In the genomic region with DNA sequence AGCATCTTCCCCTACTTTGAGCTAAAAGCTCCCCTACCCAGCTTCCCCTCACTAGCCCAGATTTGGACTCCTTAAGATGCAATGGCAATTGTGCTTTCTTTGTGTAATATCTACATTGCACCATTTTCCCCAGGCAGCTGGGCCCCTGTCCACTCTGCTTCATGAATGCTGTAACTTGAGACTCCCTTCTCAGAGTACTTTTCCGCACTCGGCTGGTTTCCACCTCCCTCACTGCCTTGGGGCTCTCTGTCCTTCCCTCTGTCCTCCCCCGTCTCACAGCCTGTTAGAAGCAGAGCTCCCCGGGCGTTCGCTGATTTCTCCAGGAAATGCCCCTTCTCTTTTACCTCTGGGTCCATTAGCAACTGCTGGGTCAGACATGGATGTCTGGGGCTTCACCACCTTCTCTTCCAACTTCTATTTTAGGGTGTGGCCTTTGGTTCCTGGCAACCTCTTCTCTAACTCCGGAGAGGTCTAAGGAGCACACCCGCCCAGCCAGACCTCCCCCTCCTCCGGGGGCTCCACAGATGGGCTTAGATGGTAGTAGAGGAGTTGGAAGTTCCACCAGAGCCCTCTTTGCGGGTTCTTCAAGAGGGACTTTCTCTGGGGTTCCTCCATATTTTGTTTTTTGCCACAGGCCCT, we compare ENCODE assay signal across 13 cellular contexts. TPM values are rescaled to one million over a fixed set of nuclear protein-coding genes. Genes with fewer than 3 reads are reported as not detected.
A peak's percentile ranks its signal among the peaks of the same experiment; 100 is the strongest.
DNase-seq lines count a peak whose midpoint lies in the region; ATAC-seq and TF ChIP-seq lines count a peak whose summit lies in the region.
"Had no signal": no experiment of that assay in that cellular context is flagged by ENCODE, and none has a peak within 500 bp of the region (broad histone marks: within the 10 kb centered on the region; RNA-seq: fewer than 3 reads in every experiment).

No MANE protein-coding gene starts in this region.

- peaks cover 2% of the 10 kb centered on the region for H3K27me3 Mint-ChIP-seq in nephron (ENCODE audit: low read depth)

- peaks cover 58% of the 10 kb centered on the region for H3K4me1 Mint-ChIP-seq in nephron

- H3K27ac Mint-ChIP-seq in nephron = peak overlapping the region in 1 of 3 experiments; percentile 95
- H3K27ac Mint-ChIP-seq: activated CD4-positive, alpha-beta memory T cell treated with anti-CD3 and anti-CD28 coated beads for 36 hours had no signal

- no peaks in the 10 kb centered on the region for H3K9me3 Mint-ChIP-seq in nephron
- H3K9me3 Mint-ChIP-seq: activated CD4-positive, alpha-beta memory T cell treated with anti-CD3 and anti-CD28 coated beads for 36 hours had no signal

- peaks cover 2% of the 10 kb centered on the region for H3K36me3 Mint-ChIP-seq in nephron (ENCODE audit: low read depth)
- H3K36me3 Mint-ChIP-seq: activated CD4-positive, alpha-beta memory T cell treated with anti-CD3 and anti-CD28 coated beads for 36 hours had no signal

- H3K4me3 Mint-ChIP-seq in nephron = peak overlapping the region; percentile 45 to 60 (median 46)
- H3K4me3 Mint-ChIP-seq: activated CD4-positive, alpha-beta memory T cell treated with anti-CD3 and anti-CD28 coated beads for 36 hours had no signal

- ATAC-seq in GM21717 (IDR thresholded peaks at IDR 0.05; ENCODE audit: unreplicated experiment) (no peak), HG02610 (IDR thresholded peaks at IDR 0.05; ENCODE audit: unreplicated experiment) (no peak), GM21423 (IDR thresholded peaks at IDR 0.05; ENCODE audit: unreplicated experiment) (no peak)

- no peak for TF ChIP-seq CTCF in nephron (IDR thresholded peaks at IDR 0.05; ENCODE audit: unreplicated experiment in 3 of 3)

- DNase-seq in Daoy (ENCODE audit: low read depth) = peak; percentile 12
- peak; percentile 82 for DNase-seq in M059J (ENCODE audit: low read depth)
- peak; percentile 62 for DNase-seq in ecto neural progenitor cell (ENCODE audit: low spot score)
- no peak for DNase-seq in activated CD4-positive, alpha-beta T cell treated with anti-CD3 and anti-CD28 coated beads, Interleukin-2, amount 50 U/mL, for 48 hours
- DNase-seq: activated CD4-positive, alpha-beta memory T cell treated with anti-CD3 and anti-CD28 coated beads for 36 hours; GM23248; NCI-H1930; stimulated activated CD4-positive, alpha-beta T cell treated with anti-CD3 and anti-CD28 coated beads, Interleukin-1b, Interleukin-23, amount 100 ng/mL, for 48 hours had no signal

RNA-seq across cellular contexts. Expression of gene TMEM72, which starts 2.9 kb away (rescaled TPM):
- not detected in 2 replicates for total RNA-seq in Daoy (2014; rRNA removed; shearing (Covaris generic))
- 2.2 TPM in 1 of 2 replicates, not detected in the other for total RNA-seq in M059J (2014; rRNA removed; shearing (Covaris generic))
- total RNA-seq: activated CD4-positive, alpha-beta memory T cell treated with anti-CD3 and anti-CD28 coated beads for 36 hours; frontal cortex; GM23248 had no signal

RNA-seq across cellular contexts. Expression of gene RASSF4, which starts 51.4 kb away (rescaled TPM):
- 0.57 and 2.2 TPM in 2 replicates for total RNA-seq in Daoy (2014; rRNA removed; shearing (Covaris generic))
- 8.4 and 13.4 TPM in 2 replicates for total RNA-seq in M059J (2014; rRNA removed; shearing (Covaris generic))

Comparison
In these comparisons a context has a peak if more than half of its experiments do, and no peak if none do; other contexts are left out.
1. DNase-seq: peak in Daoy (single experiment), M059J (single experiment) and ecto neural progenitor cell (single experiment); none in activated CD4-positive, alpha-beta T cell treated with anti-CD3 and anti-CD28 coated beads, Interleukin-2, amount 50 U/mL, for 48 hours (0 of 2).